In the genomic region with DNA sequence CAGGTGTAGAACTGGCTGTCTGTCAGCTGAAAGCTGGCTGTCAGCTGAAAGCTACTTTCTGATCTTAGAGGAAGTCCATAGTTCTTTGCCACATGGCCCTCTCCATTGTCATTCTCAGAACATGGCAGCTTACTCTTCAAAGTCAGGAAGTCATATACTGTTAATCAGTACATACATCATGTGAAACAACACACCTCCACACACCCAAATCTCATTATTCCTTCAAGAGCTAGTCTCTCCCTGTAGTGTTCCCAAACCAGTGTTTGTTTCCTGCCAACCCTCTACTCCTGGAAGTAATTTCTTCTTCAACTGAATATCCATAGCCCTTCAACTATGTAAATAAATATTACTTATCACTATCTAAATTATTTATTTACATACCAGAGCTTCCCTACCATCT, we compare ENCODE assay signal across 39 cellular contexts. TPM values are rescaled to one million over a fixed set of nuclear protein-coding genes. Genes with fewer than 3 reads are reported as not detected.
"Had no signal": no experiment of that assay in that cellular context is flagged by ENCODE, and none has a peak within 500 bp of the region (broad histone marks: within the 10 kb centered on the region; RNA-seq: fewer than 3 reads in every experiment).

No MANE protein-coding gene starts in this region.

- H3K27me3 ChIP-seq: MG63 had no signal

- DNase-seq: Karpas-422, Kasumi-1, MG63, MM.1S, MV-4-11, NCI-H1048, NCI-H1092, NCI-H1092 treated with DMSO at 0.1 percent for 48 hours, NCI-H1105, NCI-H1105 treated with DMSO at 0.1 percent for 48 hours, NCI-H1417, NCI-H1417 treated with DMSO at 0.1 percent for 48 hours, NCI-H1436, NCI-H1436 treated with DMSO at 0.1 percent for 48 hours, NCI-H146, NCI-H1694, NCI-H1694 treated with DMSO at 0.1 percent for 48 hours, NCI-H187, NCI-H187 treated with DMSO at 0.1 percent for 48 hours, NCI-H1930, NCI-H2029, NCI-H2029 treated with DMSO at 0.1 percent for 48 hours, NCI-H2081, NCI-H2081 treated with DMSO at 0.1 percent for 48 hours, NCI-H2107, NCI-H2171, NCI-H2171 treated with DMSO at 0.1 percent for 48 hours, NCI-H2227 treated with DMSO at 0.1 percent for 48 hours, NCI-H226, NCI-H345, NCI-H446, NCI-H446 treated with DMSO at 0.1 percent for 48 hours, NCI-H510A, NCI-H510A treated with DMSO at 0.1 percent for 48 hours, NCI-H524 had no signal

- H3K36me3 ChIP-seq: MG63 had no signal

- H3K4me3 ChIP-seq: MG63 had no signal

RNA-seq across cellular contexts. Expression of a gene that starts 58.9 kb away (rescaled TPM):
- total RNA-seq: LHCN-M2, M059J, MCF 10A, NCI-H460 had no signal
